Comparison of ENCODE assay signal across 6 cellular contexts in the genomic region with DNA sequence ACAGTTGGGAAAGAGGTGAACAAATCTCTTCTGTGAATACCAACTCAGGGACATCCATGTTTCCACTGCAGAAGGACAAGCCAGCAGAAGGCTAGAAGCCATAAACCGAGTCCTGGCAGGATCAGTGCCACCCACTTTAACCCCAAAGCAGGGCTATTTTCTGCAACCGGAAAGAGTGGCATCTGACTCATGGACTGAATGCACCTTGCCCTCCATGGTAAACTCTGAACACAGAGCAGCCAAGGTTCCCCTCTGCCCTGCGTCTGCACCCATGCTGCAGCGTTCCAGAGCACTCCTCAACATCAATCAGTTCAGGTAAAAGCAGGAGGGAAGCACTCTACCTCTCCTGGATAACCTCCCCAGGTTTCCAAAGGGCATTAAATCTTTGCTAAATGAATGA.
DNase-seq lines count a peak whose midpoint lies in the region; ATAC-seq lines count a peak whose summit lies in the region.

No MANE protein-coding gene starts in this region.

- DNase-seq in activated CD8-positive, alpha-beta memory T cell treated with anti-CD3 and anti-CD28 coated beads, Interleukin-2, amount 50 U/mL, for 4 hours: peak; percentile 19
- peak; percentile 52 for DNase-seq in kidney tubule cell (ENCODE audit: low spot score)
- DNase-seq in NCI-H2107 treated with DMSO at 0.1 percent for 48 hours (lab: John Stamatoyannopoulos, UW; ENCODE audit: unreplicated experiment): no peak

- peak; percentile 4 for ATAC-seq in HG02943 (IDR thresholded peaks at IDR 0.05; ENCODE audit: low read depth, unreplicated experiment)
- ATAC-seq in GM19395 (IDR thresholded peaks at IDR 0.05; ENCODE audit: unreplicated experiment): no peak
- ATAC-seq in GM19463 (IDR thresholded peaks at IDR 0.05; ENCODE audit: unreplicated experiment): no peak
